ENCODE assay signal across 17 cellular contexts in genomic region chr5:78730300-78731094, GRCh38.
DNase-seq lines count a peak whose midpoint lies in the region; ATAC-seq and TF ChIP-seq lines count a peak whose summit lies in the region.
"Had no signal": no experiment of that assay in that cellular context is flagged by ENCODE, and none has a peak within 500 bp of the region (broad histone marks: within the 10 kb centered on the region; RNA-seq: fewer than 3 reads in every experiment).

No MANE protein-coding gene starts in this region.

- peak overlapping the region; percentile 32; the same call in 1 of the 2 replicates for H3K27ac ChIP-seq in GM23338 (ENCODE audit: low read depth)
- peak overlapping the region; percentile 99 for H3K27ac ChIP-seq in OCI-LY1 (ENCODE audit: low read depth, low read length, poor library complexity, severe bottlenecking)
- no peak overlapping the region for H3K27ac ChIP-seq in gastrocnemius medialis
- H3K27ac ChIP-seq: KMS-11, RWPE1 had no signal

- no peaks in the 10 kb centered on the region; the same call in 2 of the 3 replicates for H3K36me3 Mint-ChIP-seq in GM23338 (ENCODE audit: low read depth)
- H3K36me3 Mint-ChIP-seq in glutamatergic neuron (ENCODE audit: unreplicated experiment), result no peaks in the 10 kb centered on the region
- H3K36me3 Mint-ChIP-seq in stimulated activated memory B cell treated with anti-CD40 and anti-IgM and Interleukin-4, amounts not matched to agents 10 μg/mL and 1 μg/mL and 100 μg/mL, for 72 hours, result peaks cover 4% of the 10 kb centered on the region
- no peaks in the 10 kb centered on the region for H3K36me3 Mint-ChIP-seq in activated CD4-positive, alpha-beta memory T cell treated with anti-CD3 and anti-CD28 coated beads for 36 hours

- DNase-seq in GM23338 (ENCODE audit: low spot score) (no peak), glutamatergic neuron (no peak), gastrocnemius medialis (no peak), BE2C (no peak)
- DNase-seq in activated CD4-positive, alpha-beta memory T cell treated with anti-CD3 and anti-CD28 coated beads for 36 hours, result no peak
- DNase-seq: AML-193, GDM1, MV-4-11, NCI-H1417, NCI-H187, NCI-H446, PC-3 had no signal

- H3K9me2 ChIP-seq in GM23338 (ENCODE audit: insufficient read depth), result peaks cover 5% of the 10 kb centered on the region; the same call in 1 of the 2 replicates
- no peaks in the 10 kb centered on the region for H3K9me2 ChIP-seq in OCI-LY1 (ENCODE audit: low read depth, low read length)

- no peaks in the 10 kb centered on the region for H4K20me1 ChIP-seq in GM23338 (replicated peaks; ENCODE audit: insufficient read depth)
- no peaks in the 10 kb centered on the region for H4K20me1 ChIP-seq in OCI-LY1 (ENCODE audit: insufficient read depth, low read length)

- H3K9me3 ChIP-seq in OCI-LY1 (ENCODE audit: low read length) (no peaks in the 10 kb centered on the region), gastrocnemius medialis (no peaks in the 10 kb centered on the region), BE2C (no peaks in the 10 kb centered on the region)

- H3K27ac Mint-ChIP-seq in GM23338 (no peak overlapping the region), glutamatergic neuron (ENCODE audit: unreplicated experiment) (peak overlapping the region; percentile 60)
- H3K27ac Mint-ChIP-seq in stimulated activated memory B cell treated with anti-CD40 and anti-IgM and Interleukin-4, amounts not matched to agents 10 μg/mL and 1 μg/mL and 100 μg/mL, for 72 hours, result peak overlapping the region; percentile 97
- H3K27ac Mint-ChIP-seq in activated CD4-positive, alpha-beta memory T cell treated with anti-CD3 and anti-CD28 coated beads for 36 hours, result no peak overlapping the region
- H3K27ac Mint-ChIP-seq: T-helper 1 cell treated with Interleukin-12 subunit alpha and Interleukin-12 subunit beta and Interleukin-4 antibody, amounts not matched to agents 30 μg/mL and 1 μg/mL, for 36 hours had no signal

- H3K4me3 ChIP-seq in GM23338 (no peak overlapping the region), OCI-LY1 (ENCODE audit: low read depth, low read length, poor library complexity, severe bottlenecking) (no peak overlapping the region), gastrocnemius medialis (no peak overlapping the region), BE2C (ENCODE audit: low read depth, low read length) (no peak overlapping the region)

- POLR2A ChIA-PET in activated CD4-positive, alpha-beta memory T cell treated with anti-CD3 and anti-CD28 coated beads for 36 hours (lab: Charles Lee), result no interaction called here

- H3K27me3 Mint-ChIP-seq in GM23338 (ENCODE audit: insufficient read depth, low read depth, poor library complexity) (peaks cover 12% of the 10 kb centered on the region), glutamatergic neuron (ENCODE audit: unreplicated experiment) (peaks cover 1% of the 10 kb centered on the region)
- H3K27me3 Mint-ChIP-seq in stimulated activated memory B cell treated with anti-CD40 and anti-IgM and Interleukin-4, amounts not matched to agents 10 μg/mL and 1 μg/mL and 100 μg/mL, for 72 hours, result no peaks in the 10 kb centered on the region
- H3K27me3 Mint-ChIP-seq in activated CD4-positive, alpha-beta memory T cell treated with anti-CD3 and anti-CD28 coated beads for 36 hours, result no peaks in the 10 kb centered on the region

- intact Hi-C loops in activated CD4-positive, alpha-beta memory T cell treated with anti-CD3 and anti-CD28 coated beads for 36 hours (cut with micrococcal nuclease), result no loop called here
- intact Hi-C loops in gastrocnemius medialis (cut with DNase I; ENCODE audit: low total_unique reads), result no loop called here

- no peak overlapping the region for H3K4me3 Mint-ChIP-seq in GM23338
- peak overlapping the region; percentile 14 for H3K4me3 Mint-ChIP-seq in glutamatergic neuron (ENCODE audit: unreplicated experiment)
- no peak overlapping the region for H3K4me3 Mint-ChIP-seq in stimulated activated memory B cell treated with anti-CD40 and anti-IgM and Interleukin-4, amounts not matched to agents 10 μg/mL and 1 μg/mL and 100 μg/mL, for 72 hours
- H3K4me3 Mint-ChIP-seq in activated CD4-positive, alpha-beta memory T cell treated with anti-CD3 and anti-CD28 coated beads for 36 hours, result no peak overlapping the region
- H3K4me3 Mint-ChIP-seq: T-helper 1 cell treated with Interleukin-12 subunit alpha and Interleukin-12 subunit beta and Interleukin-4 antibody, amounts not matched to agents 30 μg/mL and 1 μg/mL, for 36 hours had no signal

- H2AFZ ChIP-seq in GM23338 (peak overlapping the region; percentile 80), OCI-LY1 (ENCODE audit: low read length) (no peak overlapping the region)

- H3K9me3 Mint-ChIP-seq in GM23338, result peaks cover 6% of the 10 kb centered on the region; the same call in 1 of the 3 replicates
- no peaks in the 10 kb centered on the region for H3K9me3 Mint-ChIP-seq in glutamatergic neuron (ENCODE audit: unreplicated experiment)
- peaks cover 3% of the 10 kb centered on the region for H3K9me3 Mint-ChIP-seq in stimulated activated memory B cell treated with anti-CD40 and anti-IgM and Interleukin-4, amounts not matched to agents 10 μg/mL and 1 μg/mL and 100 μg/mL, for 72 hours
- no peaks in the 10 kb centered on the region for H3K9me3 Mint-ChIP-seq in activated CD4-positive, alpha-beta memory T cell treated with anti-CD3 and anti-CD28 coated beads for 36 hours
- H3K9me3 Mint-ChIP-seq: T-helper 1 cell treated with Interleukin-12 subunit alpha and Interleukin-12 subunit beta and Interleukin-4 antibody, amounts not matched to agents 30 μg/mL and 1 μg/mL, for 36 hours had no signal

- peaks cover 20% of the 10 kb centered on the region for H3K4me1 ChIP-seq in GM23338 (ENCODE audit: insufficient read depth)
- H3K4me1 ChIP-seq in OCI-LY1 (ENCODE audit: insufficient read depth, low read length, severe bottlenecking), result peaks cover 83% of the 10 kb centered on the region
- H3K4me1 ChIP-seq in gastrocnemius medialis, result no peaks in the 10 kb centered on the region
- no peaks in the 10 kb centered on the region for H3K4me1 ChIP-seq in BE2C

- no peak overlapping the region for H3K9ac ChIP-seq in OCI-LY1 (ENCODE audit: low read length)
- H3K9ac ChIP-seq: KMS-11 had no signal

- no peaks in the 10 kb centered on the region for H3K27me3 ChIP-seq in GM23338 (ENCODE audit: insufficient read depth)
- no peaks in the 10 kb centered on the region for H3K27me3 ChIP-seq in OCI-LY1 (ENCODE audit: insufficient read depth, low read length)
- H3K27me3 ChIP-seq in gastrocnemius medialis, result no peaks in the 10 kb centered on the region
- H3K27me3 ChIP-seq in BE2C, result no peaks in the 10 kb centered on the region

- H3K79me2 ChIP-seq in GM23338 (replicated peaks; ENCODE audit: insufficient read depth) (no peaks in the 10 kb centered on the region), OCI-LY1 (ENCODE audit: insufficient read depth, low read length) (no peaks in the 10 kb centered on the region)

- H3K4me2 ChIP-seq in GM23338 (0 out of 2 replicates have a peak overlapping the region, but pooled peaks have one; percentile 45), OCI-LY1 (ENCODE audit: low read length) (no peak overlapping the region)
- H3K4me2 ChIP-seq: KMS-11 had no signal

- H3K4me1 Mint-ChIP-seq in GM23338, result peaks cover 23% of the 10 kb centered on the region
- peaks cover 5% of the 10 kb centered on the region for H3K4me1 Mint-ChIP-seq in glutamatergic neuron (ENCODE audit: low read depth, unreplicated experiment)
- peaks cover 69% of the 10 kb centered on the region for H3K4me1 Mint-ChIP-seq in stimulated activated memory B cell treated with anti-CD40 and anti-IgM and Interleukin-4, amounts not matched to agents 10 μg/mL and 1 μg/mL and 100 μg/mL, for 72 hours
- no peaks in the 10 kb centered on the region for H3K4me1 Mint-ChIP-seq in activated CD4-positive, alpha-beta memory T cell treated with anti-CD3 and anti-CD28 coated beads for 36 hours (ENCODE audit: low read depth)

- TF ChIP-seq POLR2A in gastrocnemius medialis (IDR thresholded peaks at IDR 0.05), result no peak

- TF ChIP-seq CTCF in GM23338 (conservative IDR thresholded peaks at IDR 0.05; ENCODE audit: low read depth in 2 of 2) (no peak), OCI-LY1 (IDR thresholded peaks at IDR 0.05; ENCODE audit: low read length) (no peak), glutamatergic neuron (IDR thresholded peaks at IDR 0.05; ENCODE audit: partially characterized antibody, unreplicated experiment) (no peak), gastrocnemius medialis (IDR thresholded peaks at IDR 0.05 in 4 of 5, conservative IDR thresholded peaks at IDR 0.05 in 1 of 5) (no peak), BE2C (IDR thresholded peaks at IDR 0.05; ENCODE audit: low read depth, low read length) (no peak)

- ATAC-seq in GM23338 (no peak), gastrocnemius medialis (no peak)
- no peak for ATAC-seq in stimulated activated memory B cell treated with anti-CD40 and anti-IgM and Interleukin-4, amounts not matched to agents 10 μg/mL and 1 μg/mL and 100 μg/mL, for 72 hours
- ATAC-seq: PC-3 had no signal

- in situ Hi-C loops in gastrocnemius medialis (cut with MboI; ENCODE audit: low sequenced_read_pairs in 4 of 4), result no loop called here

- CTCF ChIA-PET in activated CD4-positive, alpha-beta memory T cell treated with anti-CD3 and anti-CD28 coated beads for 36 hours (lab: Charles Lee), result no interaction called here

- H3F3A ChIP-seq in GM23338 (replicated peaks; ENCODE audit: low read depth) (no peaks in the 10 kb centered on the region), OCI-LY1 (ENCODE audit: insufficient read depth, low read length) (peaks cover 21% of the 10 kb centered on the region)

- H3K36me3 ChIP-seq in GM23338 (ENCODE audit: insufficient read depth), result peaks cover 3% of the 10 kb centered on the region; the same call in 1 of the 2 replicates
- H3K36me3 ChIP-seq in OCI-LY1 (ENCODE audit: insufficient read depth, low read length), result no peaks in the 10 kb centered on the region
- no peaks in the 10 kb centered on the region for H3K36me3 ChIP-seq in gastrocnemius medialis
- H3K36me3 ChIP-seq in BE2C, result no peaks in the 10 kb centered on the region

TF ChIP-seq in GM23338, 12 proteins besides CTCF, POLR2A, EP300 and RAD21 (continues in another document):
- no peak for TF ChIP-seq EZH2phosphoT487 (IDR thresholded peaks at IDR 0.05; ENCODE audit: unreplicated experiment)
- TF ChIP-seq EZH2 (IDR thresholded peaks at IDR 0.05; ENCODE audit: low read depth, unreplicated experiment), result no peak
- TF ChIP-seq ZNF114 (CRISPR knock-in tag; IDR thresholded peaks at IDR 0.05), result no peak
- no peak for TF ChIP-seq JUNB (IDR thresholded peaks at IDR 0.05; ENCODE audit: unreplicated experiment)
- no peak for TF ChIP-seq CREB1 (CRISPR knock-in tag; IDR thresholded peaks at IDR 0.05; ENCODE audit: low read depth)
- no peak for TF ChIP-seq POLR2AphosphoS5 (IDR thresholded peaks at IDR 0.05; ENCODE audit: low read depth)
- TF ChIP-seq ETS1 (IDR thresholded peaks at IDR 0.05), result no peak

Comparison
In these comparisons a context has a peak if more than half of its experiments do, and no peak if none do; other contexts are left out.
1. H3K27ac ChIP-seq: peak in GM23338 (single experiment) and OCI-LY1 (single experiment); none in gastrocnemius medialis (0 of 4).
2. H3K27ac Mint-ChIP-seq: peak in glutamatergic neuron (single experiment) and stimulated activated memory B cell treated with anti-CD40 and anti-IgM and Interleukin-4, amounts not matched to agents 10 μg/mL and 1 μg/mL and 100 μg/mL, for 72 hours (single experiment); none in GM23338 (single experiment) and activated CD4-positive, alpha-beta memory T cell treated with anti-CD3 and anti-CD28 coated beads for 36 hours (single experiment).